In the genomic region with DNA sequence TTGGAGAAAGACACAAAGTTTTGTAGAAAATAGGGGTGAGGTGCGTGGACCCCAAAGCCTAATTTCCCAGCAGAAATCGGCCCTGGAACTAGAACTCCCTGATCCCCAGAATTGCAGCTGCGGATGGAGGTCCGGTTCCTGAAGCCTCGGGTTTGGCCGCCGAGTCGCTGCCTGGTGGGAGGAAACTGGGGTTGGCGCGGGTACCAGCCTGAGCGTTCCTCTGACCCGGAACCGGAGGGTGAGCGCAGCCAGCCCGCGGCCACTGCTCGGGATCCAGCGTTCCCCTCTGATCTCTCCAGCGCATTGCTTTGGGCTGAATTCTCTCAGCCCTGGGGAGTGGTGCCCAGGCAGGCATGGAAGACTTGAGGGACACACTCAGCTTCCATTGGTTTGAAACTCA, we compare ENCODE assay signal across 10 cellular contexts. TPM values are rescaled to one million over a fixed set of nuclear protein-coding genes. Genes with fewer than 3 reads are reported as not detected.
DNase-seq lines count a peak whose midpoint lies in the region; ATAC-seq and TF ChIP-seq lines count a peak whose summit lies in the region.
"Had no signal": no experiment of that assay in that cellular context is flagged by ENCODE, and none has a peak within 500 bp of the region (broad histone marks: within the 10 kb centered on the region; RNA-seq: fewer than 3 reads in every experiment).

No MANE protein-coding gene starts in this region.

- H3K4me3 ChIP-seq in CD4-positive, alpha-beta memory T cell (ENCODE audit: low read length in 2 of 2): no peak overlapping the region
- H3K4me3 ChIP-seq in SK-N-SH (ENCODE audit: low read depth in 2 of 2, low read length in 1 of 2): peak overlapping the region; percentile 89 to 93
- H3K4me3 ChIP-seq in foreskin fibroblast (ENCODE audit: low read depth in 1 of 2, low read length in 2 of 2): peak overlapping the region; percentile 27 to 74
- peak overlapping the region; percentile 57 for H3K4me3 ChIP-seq in osteoblast (ENCODE audit: insufficient read depth, low read length)

- H3K9ac ChIP-seq in SK-N-SH: peak overlapping the region; percentile 74; the same call in 1 of the 2 replicates

- no peaks in the 10 kb centered on the region for H3K79me2 ChIP-seq in SK-N-SH (ENCODE audit: insufficient read depth)
- no peaks in the 10 kb centered on the region for H3K79me2 ChIP-seq in osteoblast (ENCODE audit: insufficient read depth, low read length)

- no peak for TF ChIP-seq CTCF in SK-N-SH (IDR thresholded peaks at IDR 0.05)
- no peak for TF ChIP-seq CTCF in foreskin fibroblast (IDR thresholded peaks at IDR 0.05; ENCODE audit: low read depth, low read length)
- TF ChIP-seq CTCF in osteoblast (IDR thresholded peaks at IDR 0.05; ENCODE audit: extremely low read depth, low read depth, low read length): no peak

- H3K27ac ChIP-seq in CD4-positive, alpha-beta memory T cell (ENCODE audit: low read depth, low read length): no peak overlapping the region
- H3K27ac ChIP-seq in SK-N-SH (ENCODE audit: low read depth in 2 of 2, low read length in 1 of 2): peak overlapping the region; percentile 2 to 88; a peak in 3 of 4 replicates
- no peak overlapping the region for H3K27ac ChIP-seq in osteoblast (ENCODE audit: low read depth, low read length)

- peaks cover 20% of the 10 kb centered on the region for H3K27me3 ChIP-seq in CD4-positive, alpha-beta memory T cell (ENCODE audit: insufficient read depth, low read length)
- no peaks in the 10 kb centered on the region for H3K27me3 ChIP-seq in SK-N-SH (ENCODE audit: insufficient read depth)
- H3K27me3 ChIP-seq in osteoblast (ENCODE audit: insufficient read depth, low read length): peaks cover 56% of the 10 kb centered on the region

- H3K27ac Mint-ChIP-seq in CD4-positive, alpha-beta memory T cell: no peak overlapping the region

- no peaks in the 10 kb centered on the region for H3K36me3 Mint-ChIP-seq in CD4-positive, alpha-beta memory T cell

- TF ChIP-seq EP300 in SK-N-SH (IDR thresholded peaks at IDR 0.05; ENCODE audit: borderline replicate concordance in 1 of 2, low read depth in 1 of 2, low read length in 1 of 2): no peak

- peaks cover 26 to 34% of the 10 kb centered on the region in 2 donors for H3K27me3 Mint-ChIP-seq in CD4-positive, alpha-beta memory T cell

- no peaks in the 10 kb centered on the region for H3K36me3 ChIP-seq in CD4-positive, alpha-beta memory T cell (ENCODE audit: insufficient read depth, low read length)
- H3K36me3 ChIP-seq in SK-N-SH (replicated peaks in 1 of 2; ENCODE audit: control insufficient read depth in 1 of 2, insufficient read depth in 2 of 2, low read length in 1 of 2) (peaks cover 0 to 15% of the 10 kb centered on the region in 2 experiments), osteoblast (ENCODE audit: insufficient read depth, low read length) (no peaks in the 10 kb centered on the region)

- ATAC-seq in GM21423 (IDR thresholded peaks at IDR 0.05; ENCODE audit: unreplicated experiment) (no peak), HG02870 (IDR thresholded peaks at IDR 0.05; ENCODE audit: unreplicated experiment) (no peak)

- intact Hi-C loops in CD4-positive, alpha-beta memory T cell (cut with micrococcal nuclease): no loop called here

- H3K4me1 Mint-ChIP-seq in CD4-positive, alpha-beta memory T cell: peaks cover 0 to 20% (median 6%) of the 10 kb centered on the region in 4 donors

- H3K4me2 ChIP-seq in SK-N-SH (peak overlapping the region; percentile 91), osteoblast (ENCODE audit: insufficient read depth, low read length) (no peak overlapping the region)

- H3K4me3 Mint-ChIP-seq in CD4-positive, alpha-beta memory T cell: peak overlapping the region in 7 of 8 donors; percentile 29 to 71 (median 54)

- no peak for TF ChIP-seq RAD21 in SK-N-SH (IDR thresholded peaks at IDR 0.05; ENCODE audit: low read length)

- H4K20me1 ChIP-seq in SK-N-SH (ENCODE audit: insufficient read depth): no peaks in the 10 kb centered on the region
- no peaks in the 10 kb centered on the region for H4K20me1 ChIP-seq in osteoblast (ENCODE audit: insufficient read depth, low read length)

- H3K9me3 Mint-ChIP-seq in CD4-positive, alpha-beta memory T cell: peaks cover 0 to 3% (median 0%) of the 10 kb centered on the region in 8 donors

- no peaks in the 10 kb centered on the region for H3K9me3 ChIP-seq in CD4-positive, alpha-beta memory T cell (ENCODE audit: control insufficient read depth in 1 of 2, low read length in 2 of 2)
- no peaks in the 10 kb centered on the region for H3K9me3 ChIP-seq in SK-N-SH
- H3K9me3 ChIP-seq in osteoblast (ENCODE audit: low read depth, low read length): no peaks in the 10 kb centered on the region

- 5% methylated on average over 9 of the region's 19 CpGs for WGBS in SK-N-SH (ENCODE audit: low lambda C conversion rate)

- H2AFZ ChIP-seq in SK-N-SH (ENCODE audit: low read depth): peak overlapping the region; percentile 96
- no peak overlapping the region for H2AFZ ChIP-seq in osteoblast (ENCODE audit: low read length)

- H3K4me1 ChIP-seq in CD4-positive, alpha-beta memory T cell (ENCODE audit: insufficient read depth, low read length): peaks cover 5% of the 10 kb centered on the region
- peaks cover 5 to 10% of the 10 kb centered on the region in 2 experiments; a peak in 3 of 4 replicates for H3K4me1 ChIP-seq in SK-N-SH (ENCODE audit: control insufficient read depth in 1 of 2, insufficient read depth in 2 of 2, low read depth in 1 of 2, low read length in 1 of 2)
- H3K4me1 ChIP-seq in osteoblast (ENCODE audit: insufficient read depth, low read length): peaks cover 8% of the 10 kb centered on the region

- no peak for DNase-seq in CD4-positive, alpha-beta memory T cell
- DNase-seq in SK-N-SH (peak; percentile 73), foreskin fibroblast (peak in 1 of 2 donors; percentile 12), osteoblast (ENCODE audit: insufficient read length, low spot score, missing footprints) (peak; percentile 66), NCI-H2107 treated with DMSO at 0.1 percent for 48 hours (lab: John Stamatoyannopoulos, UW; ENCODE audit: unreplicated experiment) (no peak), Ammon's horn (ENCODE audit: low spot score) (no peak)
- DNase-seq: cortex of kidney, NCI-H1105 had no signal

- no peaks in the 10 kb centered on the region for H3K9me2 ChIP-seq in SK-N-SH

- CTCF ChIA-PET in CD4-positive, alpha-beta memory T cell (lab: Charles Lee; ENCODE audit: partially characterized antibody): no interaction called here
- CTCF ChIA-PET in SK-N-SH (lab: Yijun Ruan, JAX): interaction anchor here (0.6 to 2.2 kb wide), 9 partner anchors 104 to 729 kb away, joined by 3 to 11 read pairs (median 4); no protein-coding TSS in a partner anchor

- H3F3A ChIP-seq in SK-N-SH (replicated peaks; ENCODE audit: insufficient read depth): peaks cover 9% of the 10 kb centered on the region

- POLR2A ChIA-PET in CD4-positive, alpha-beta memory T cell (lab: Charles Lee; ENCODE audit: partially characterized antibody): no interaction called here
- POLR2A ChIA-PET in SK-N-SH (lab: Yijun Ruan, JAX): interaction anchor here (1.6 kb wide), 1 partner anchor 104 kb away, joined by 5 read pairs; no protein-coding TSS in a partner anchor

TF ChIP-seq in SK-N-SH, 30 proteins besides CTCF, POLR2A, EP300 and RAD21:
- TF ChIP-seq SMC3 (IDR thresholded peaks at IDR 0.05; ENCODE audit: low read depth, low read length): peak; percentile 1; the same call in 1 of the 2 replicates
- no peak for TF ChIP-seq IRF3 (IDR thresholded peaks at IDR 0.05; ENCODE audit: low read depth, low read length)
- peak; percentile 29 for TF ChIP-seq CHD2 (IDR thresholded peaks at IDR 0.05; ENCODE audit: low read length, partially characterized antibody)
- TF ChIP-seq REST (IDR thresholded peaks at IDR 0.05; ENCODE audit: low read depth, low read length): no peak
- TF ChIP-seq GABPA (IDR thresholded peaks at IDR 0.05; ENCODE audit: low read depth): peak; percentile 43

RNA-seq across cellular contexts. Expression of gene ST6GALNAC5, which starts 1.6 kb away (rescaled TPM):
- not detected for total RNA-seq in CD4-positive, alpha-beta memory T cell
- under 1 TPM in 1 of 2 donors, not detected in 1; 0.10 TPM for polyA plus RNA-seq in CD4-positive, alpha-beta memory T cell
- 10.6 and 11.1 TPM in 2 replicates for polyA plus RNA-seq in SK-N-SH (2012; rRNA removed)
- 7.0 and 8.1 TPM in 2 replicates for polyA plus RNA-seq in SK-N-SH (2012; cell fraction: cytosol; rRNA removed)
- 13.1 and 15.2 TPM in 2 replicates for polyA plus RNA-seq in SK-N-SH (2012; cell fraction: nucleus; rRNA removed)
- total RNA-seq in osteoblast: 0.88 and 1.1 TPM in 2 replicates

Comparison
In these comparisons a context has a peak if more than half of its experiments do, and no peak if none do; other contexts are left out.
1. DNase-seq: peak in SK-N-SH (single experiment) and osteoblast (single experiment); none in CD4-positive, alpha-beta memory T cell (0 of 5), NCI-H2107 treated with DMSO at 0.1 percent for 48 hours (single experiment) and Ammon's horn (single experiment).
2. H3K27ac ChIP-seq: peak in SK-N-SH (2 of 2); none in CD4-positive, alpha-beta memory T cell (single experiment) and osteoblast (single experiment).
3. H3K4me3 ChIP-seq: peak in SK-N-SH (2 of 2), foreskin fibroblast (2 of 2) and osteoblast (single experiment); none in CD4-positive, alpha-beta memory T cell (0 of 2).